ENCODE assay signal across 24 cellular contexts in genomic region chr2:230719340-230719739, GRCh38. TPM values are rescaled to one million over a fixed set of nuclear protein-coding genes. Genes with fewer than 3 reads are reported as not detected.
DNase-seq lines count a peak whose midpoint lies in the region; ATAC-seq and TF ChIP-seq lines count a peak whose summit lies in the region.
"Had no signal": no experiment of that assay in that cellular context is flagged by ENCODE, and none has a peak within 500 bp of the region (broad histone marks: within the 10 kb centered on the region; RNA-seq: fewer than 3 reads in every experiment).

No MANE protein-coding gene starts in this region.

- H3K14ac ChIP-seq in trophoblast cell (ENCODE audit: low read length) = no peak overlapping the region

- H3K79me1 ChIP-seq in trophoblast cell (ENCODE audit: low read length) = no peaks in the 10 kb centered on the region

- no CpG with 5 or more reads among the region's 3 CpGs for WGBS in trophoblast cell (ENCODE audit: extremely low coverage, insufficient coverage, insufficient read length)

- peaks cover 86% of the 10 kb centered on the region for H3K4me1 ChIP-seq in CD8-positive, alpha-beta memory T cell (ENCODE audit: insufficient read depth, low read length)
- no peaks in the 10 kb centered on the region for H3K4me1 ChIP-seq in trophoblast cell (ENCODE audit: control insufficient read depth in 1 of 2, insufficient read depth in 2 of 2, low read length in 2 of 2)
- peaks cover 5 to 7% of the 10 kb centered on the region in 2 donors for H3K4me1 ChIP-seq in uterus

- POLR2A ChIA-PET in activated CD4-positive, alpha-beta memory T cell treated with anti-CD3 and anti-CD28 coated beads for 36 hours (lab: Charles Lee) = no interaction called here
- POLR2A ChIA-PET in activated CD4-positive, alpha-beta memory T cell treated with anti-CD3 and anti-CD28 coated beads, Interleukin-2, amount 10 ng/mL, durations not matched to agents 7 days and 5 days (lab: Charles Lee) = no interaction called here
- POLR2A ChIA-PET in CD8-positive, alpha-beta memory T cell (lab: Charles Lee) = no interaction called here

- H2BK120ac ChIP-seq in trophoblast cell (ENCODE audit: insufficient read depth, low read length, poor library complexity) = no peak overlapping the region

- peaks cover 47% of the 10 kb centered on the region for H3K36me3 Mint-ChIP-seq in activated CD4-positive, alpha-beta memory T cell treated with anti-CD3 and anti-CD28 coated beads for 36 hours
- H3K36me3 Mint-ChIP-seq in activated CD4-positive, alpha-beta memory T cell treated with anti-CD3 and anti-CD28 coated beads, Interleukin-2, amount 10 ng/mL, durations not matched to agents 7 days and 5 days (ENCODE audit: low read depth) = peaks cover 70% of the 10 kb centered on the region
- peaks cover 0 to 31% (median 0%) of the 10 kb centered on the region in 3 donors for H3K36me3 Mint-ChIP-seq in CD8-positive, alpha-beta memory T cell
- peaks cover 75% of the 10 kb centered on the region for H3K36me3 Mint-ChIP-seq in activated T-helper 2 cell treated with anti-CD3 and anti-CD28 coated beads, Interferon-gamma antibody, Interleukin-2, Interleukin-4, amounts not matched to agents 10 μg/mL and 5 μg/mL and 100 μg/mL, durations not matched to agents 14 hours and 24 hours and 36 hours (ENCODE audit: low read depth)
- peaks cover 8% of the 10 kb centered on the region for H3K36me3 Mint-ChIP-seq in progenitor cell of endocrine pancreas (ENCODE audit: insufficient read depth)

- H2BK12ac ChIP-seq in trophoblast cell (ENCODE audit: low read length) = no peak overlapping the region

- H3K4me3 Mint-ChIP-seq in activated CD4-positive, alpha-beta memory T cell treated with anti-CD3 and anti-CD28 coated beads for 36 hours = no peak overlapping the region
- H3K4me3 Mint-ChIP-seq in activated CD4-positive, alpha-beta memory T cell treated with anti-CD3 and anti-CD28 coated beads, Interleukin-2, amount 10 ng/mL, durations not matched to agents 7 days and 5 days = no peak overlapping the region
- peak overlapping the region in 1 of 7 donors; percentile 17 for H3K4me3 Mint-ChIP-seq in CD8-positive, alpha-beta memory T cell
- no peak overlapping the region for H3K4me3 Mint-ChIP-seq in activated T-helper 2 cell treated with anti-CD3 and anti-CD28 coated beads, Interferon-gamma antibody, Interleukin-2, Interleukin-4, amounts not matched to agents 10 μg/mL and 5 μg/mL and 100 μg/mL, durations not matched to agents 14 hours and 24 hours and 36 hours (ENCODE audit: low read depth)
- no peak overlapping the region for H3K4me3 Mint-ChIP-seq in progenitor cell of endocrine pancreas (ENCODE audit: low read depth)
- H3K4me3 Mint-ChIP-seq: effector memory CD8-positive, alpha-beta T cell; memory B cell; nephron progenitor cell had no signal

- TF ChIP-seq CTCF in uterus (IDR thresholded peaks at IDR 0.05) (no peak), progenitor cell of endocrine pancreas (IDR thresholded peaks at IDR 0.05; ENCODE audit: unreplicated experiment) (no peak)

- no peak for DNase-seq in activated CD4-positive, alpha-beta memory T cell treated with anti-CD3 and anti-CD28 coated beads for 36 hours
- no peak for DNase-seq in activated CD4-positive, alpha-beta memory T cell treated with anti-CD3 and anti-CD28 coated beads, Interleukin-2, amount 10 ng/mL, durations not matched to agents 7 days and 5 days
- DNase-seq in CD8-positive, alpha-beta memory T cell = no peak
- DNase-seq in activated T-helper 2 cell treated with anti-CD3 and anti-CD28 coated beads, Interferon-gamma antibody, Interleukin-2, Interleukin-4, amounts not matched to agents 10 μg/mL and 5 μg/mL and 100 μg/mL, durations not matched to agents 14 hours and 24 hours and 36 hours (ENCODE audit: low spot score) = no peak
- DNase-seq in trophoblast cell = no peak
- DNase-seq in uterus = no peak
- DNase-seq in progenitor cell of endocrine pancreas (ENCODE audit: low spot score, unreplicated experiment) = no peak
- DNase-seq: activated CD8-positive, alpha-beta memory T cell treated with anti-CD3 and anti-CD28 coated beads, Interleukin-2, amount 50 U/mL, for 4 hours; activated naive CD4-positive, alpha-beta T cell treated with Interleukin-2 at 50 U/mL for 16 hours; DMS 273 treated with DMSO at 0.1 percent for 48 hours; effector memory CD8-positive, alpha-beta T cell; esophagus squamous epithelium; kidney glomerular epithelial cell; NCI-H1105 treated with DMSO at 0.1 percent for 48 hours; NCI-H2081 treated with DMSO at 0.1 percent for 48 hours; NCI-H510A; nephron progenitor cell; NK-92 treated with Interleukin-12 subunit alpha and Interleukin-12 subunit beta, amount 100 ng/mL, for 24 hours; stimulated activated CD4-positive, alpha-beta T cell treated with anti-CD3 and anti-CD28 coated beads, Interleukin-4, amount 100 ng/mL, for 1 hour; upper lobe of right lung had no signal

- intact Hi-C loops in activated CD4-positive, alpha-beta memory T cell treated with anti-CD3 and anti-CD28 coated beads for 36 hours (cut with micrococcal nuclease) = loop anchor here (5.0 to 10.0 kb wide), 2 partner anchors 33 to 305 kb away; partner anchors contain the start of gene SP100
- intact Hi-C loops in activated T-helper 2 cell treated with anti-CD3 and anti-CD28 coated beads, Interferon-gamma antibody, Interleukin-2, Interleukin-4, amounts not matched to agents 10 μg/mL and 5 μg/mL and 100 μg/mL, durations not matched to agents 14 hours and 24 hours and 36 hours (cut with micrococcal nuclease) = no loop called here
- intact Hi-C loops in uterus (cut with DNase I; ENCODE audit: low total_unique reads) = loop anchor here (10.0 kb wide), 1 partner anchor 75 kb away; no protein-coding TSS in a partner anchor

- H3K9ac ChIP-seq in trophoblast cell (ENCODE audit: low read length) = no peak overlapping the region

- H2AK5ac ChIP-seq in trophoblast cell (ENCODE audit: low read length) = no peak overlapping the region

- CTCF ChIA-PET in activated CD4-positive, alpha-beta memory T cell treated with anti-CD3 and anti-CD28 coated beads for 36 hours (lab: Charles Lee) = no interaction called here
- CTCF ChIA-PET in activated CD4-positive, alpha-beta memory T cell treated with anti-CD3 and anti-CD28 coated beads, Interleukin-2, amount 10 ng/mL, durations not matched to agents 7 days and 5 days (lab: Charles Lee) = no interaction called here
- CTCF ChIA-PET in CD8-positive, alpha-beta memory T cell (lab: Charles Lee) = no interaction called here

- no peak overlapping the region for H4K12ac ChIP-seq in trophoblast cell (ENCODE audit: low read depth, low read length)

- peaks cover 90% of the 10 kb centered on the region for H3K4me1 Mint-ChIP-seq in activated CD4-positive, alpha-beta memory T cell treated with anti-CD3 and anti-CD28 coated beads for 36 hours (ENCODE audit: low read depth)
- peaks cover 83% of the 10 kb centered on the region for H3K4me1 Mint-ChIP-seq in activated CD4-positive, alpha-beta memory T cell treated with anti-CD3 and anti-CD28 coated beads, Interleukin-2, amount 10 ng/mL, durations not matched to agents 7 days and 5 days
- H3K4me1 Mint-ChIP-seq in CD8-positive, alpha-beta memory T cell = peaks cover 79 to 97% (median 96%) of the 10 kb centered on the region in 3 donors
- H3K4me1 Mint-ChIP-seq in activated T-helper 2 cell treated with anti-CD3 and anti-CD28 coated beads, Interferon-gamma antibody, Interleukin-2, Interleukin-4, amounts not matched to agents 10 μg/mL and 5 μg/mL and 100 μg/mL, durations not matched to agents 14 hours and 24 hours and 36 hours (ENCODE audit: low read depth) = peaks cover 73% of the 10 kb centered on the region
- peaks cover 14% of the 10 kb centered on the region for H3K4me1 Mint-ChIP-seq in progenitor cell of endocrine pancreas (ENCODE audit: low read depth)

- no peak overlapping the region for H4K91ac ChIP-seq in trophoblast cell (ENCODE audit: low read depth, low read length)

- no peaks in the 10 kb centered on the region for H3K9me3 Mint-ChIP-seq in activated CD4-positive, alpha-beta memory T cell treated with anti-CD3 and anti-CD28 coated beads for 36 hours
- no peaks in the 10 kb centered on the region for H3K9me3 Mint-ChIP-seq in activated CD4-positive, alpha-beta memory T cell treated with anti-CD3 and anti-CD28 coated beads, Interleukin-2, amount 10 ng/mL, durations not matched to agents 7 days and 5 days
- no peaks in the 10 kb centered on the region for H3K9me3 Mint-ChIP-seq in CD8-positive, alpha-beta memory T cell
- H3K9me3 Mint-ChIP-seq in activated T-helper 2 cell treated with anti-CD3 and anti-CD28 coated beads, Interferon-gamma antibody, Interleukin-2, Interleukin-4, amounts not matched to agents 10 μg/mL and 5 μg/mL and 100 μg/mL, durations not matched to agents 14 hours and 24 hours and 36 hours = no peaks in the 10 kb centered on the region
- H3K9me3 Mint-ChIP-seq in progenitor cell of endocrine pancreas (ENCODE audit: low read depth) = no peaks in the 10 kb centered on the region
- H3K9me3 Mint-ChIP-seq: effector memory CD8-positive, alpha-beta T cell; memory B cell; nephron progenitor cell had no signal

- ATAC-seq in GM21526 (IDR thresholded peaks at IDR 0.05; ENCODE audit: low FRiP score, unreplicated experiment) = no peak
- ATAC-seq: effector memory CD8-positive, alpha-beta T cell; upper lobe of right lung had no signal

- H3K27me3 Mint-ChIP-seq in activated CD4-positive, alpha-beta memory T cell treated with anti-CD3 and anti-CD28 coated beads for 36 hours = no peaks in the 10 kb centered on the region
- H3K27me3 Mint-ChIP-seq in activated CD4-positive, alpha-beta memory T cell treated with anti-CD3 and anti-CD28 coated beads, Interleukin-2, amount 10 ng/mL, durations not matched to agents 7 days and 5 days = no peaks in the 10 kb centered on the region
- no peaks in the 10 kb centered on the region for H3K27me3 Mint-ChIP-seq in CD8-positive, alpha-beta memory T cell
- no peaks in the 10 kb centered on the region for H3K27me3 Mint-ChIP-seq in activated T-helper 2 cell treated with anti-CD3 and anti-CD28 coated beads, Interferon-gamma antibody, Interleukin-2, Interleukin-4, amounts not matched to agents 10 μg/mL and 5 μg/mL and 100 μg/mL, durations not matched to agents 14 hours and 24 hours and 36 hours (ENCODE audit: low read depth)
- H3K27me3 Mint-ChIP-seq in progenitor cell of endocrine pancreas = no peaks in the 10 kb centered on the region
- H3K27me3 Mint-ChIP-seq: effector memory CD8-positive, alpha-beta T cell; memory B cell had no signal

- H3K27me3 ChIP-seq in CD8-positive, alpha-beta memory T cell (ENCODE audit: insufficient read depth, low read length, poor library complexity, severe bottlenecking) = no peaks in the 10 kb centered on the region
- H3K27me3 ChIP-seq in trophoblast cell (ENCODE audit: insufficient read depth, low read length) (no peaks in the 10 kb centered on the region), uterus (no peaks in the 10 kb centered on the region)
- H3K27me3 ChIP-seq: BLaER1 treated with 17β-estradiol and CSF1 and Interleukin-3, amounts not matched to agents 10 nM and 100 nM; esophagus squamous epithelium; upper lobe of right lung had no signal

- no peaks in the 10 kb centered on the region for H3K9me3 ChIP-seq in CD8-positive, alpha-beta memory T cell (ENCODE audit: low read length)
- H3K9me3 ChIP-seq in trophoblast cell (ENCODE audit: insufficient read depth, low read depth, low read length) = no peaks in the 10 kb centered on the region
- H3K9me3 ChIP-seq in uterus = no peaks in the 10 kb centered on the region
- H3K9me3 ChIP-seq: esophagus squamous epithelium, upper lobe of right lung had no signal

- no peak overlapping the region for H3K4me3 ChIP-seq in CD8-positive, alpha-beta memory T cell (ENCODE audit: low read length)
- no peak overlapping the region for H3K4me3 ChIP-seq in trophoblast cell (ENCODE audit: low read depth, low read length)
- no peak overlapping the region for H3K4me3 ChIP-seq in uterus
- H3K4me3 ChIP-seq: BLaER1 treated with 17β-estradiol and CSF1 and Interleukin-3, amounts not matched to agents 10 nM and 100 nM; esophagus squamous epithelium; SK-N-MC; upper lobe of right lung had no signal

- no peak overlapping the region for H3K4me2 ChIP-seq in trophoblast cell (ENCODE audit: low read length)

- H3K4ac ChIP-seq in trophoblast cell (ENCODE audit: low read depth, low read length) = peak overlapping the region; percentile 83

- peak overlapping the region; percentile 53 for H3K27ac Mint-ChIP-seq in activated CD4-positive, alpha-beta memory T cell treated with anti-CD3 and anti-CD28 coated beads for 36 hours
- H3K27ac Mint-ChIP-seq in activated CD4-positive, alpha-beta memory T cell treated with anti-CD3 and anti-CD28 coated beads, Interleukin-2, amount 10 ng/mL, durations not matched to agents 7 days and 5 days = no peak overlapping the region
- H3K27ac Mint-ChIP-seq in CD8-positive, alpha-beta memory T cell = peak overlapping the region in 6 of 8 donors; percentile 9 to 81 (median 44)
- H3K27ac Mint-ChIP-seq in activated T-helper 2 cell treated with anti-CD3 and anti-CD28 coated beads, Interferon-gamma antibody, Interleukin-2, Interleukin-4, amounts not matched to agents 10 μg/mL and 5 μg/mL and 100 μg/mL, durations not matched to agents 14 hours and 24 hours and 36 hours = peak overlapping the region; percentile 67
- H3K27ac Mint-ChIP-seq in progenitor cell of endocrine pancreas = no peak overlapping the region
- H3K27ac Mint-ChIP-seq: nephron progenitor cell had no signal

- H3K18ac ChIP-seq in trophoblast cell (ENCODE audit: low read length) = no peak overlapping the region

- peaks cover 6% of the 10 kb centered on the region for H3K79me2 ChIP-seq in trophoblast cell (ENCODE audit: control insufficient read depth, insufficient read depth, low read length, poor library complexity)

- H3K36me3 ChIP-seq in CD8-positive, alpha-beta memory T cell (ENCODE audit: insufficient read depth, low read length) = no peaks in the 10 kb centered on the region
- peaks cover 8 to 11% of the 10 kb centered on the region in 2 experiments for H3K36me3 ChIP-seq in trophoblast cell (ENCODE audit: control insufficient read depth in 1 of 2, insufficient read depth in 2 of 2, low read length in 2 of 2)
- H3K36me3 ChIP-seq in uterus = no peaks in the 10 kb centered on the region

- no peak overlapping the region for H3K23ac ChIP-seq in trophoblast cell (ENCODE audit: low read length)

- no peak for TF ChIP-seq POLR2A in uterus (IDR thresholded peaks at IDR 0.05)

- H2BK5ac ChIP-seq in trophoblast cell (ENCODE audit: low read depth, low read length, poor library complexity) = no peak overlapping the region

- no peak overlapping the region for H2AFZ ChIP-seq in trophoblast cell (ENCODE audit: insufficient read depth, low read length, poor library complexity)

- H4K8ac ChIP-seq in trophoblast cell (ENCODE audit: low read depth, low read length) = no peak overlapping the region

- no peak overlapping the region for H3K27ac ChIP-seq in CD8-positive, alpha-beta memory T cell (ENCODE audit: low read depth, low read length)
- no peak overlapping the region for H3K27ac ChIP-seq in trophoblast cell (ENCODE audit: low read depth, low read length)
- H3K27ac ChIP-seq in uterus = no peak overlapping the region
- H3K27ac ChIP-seq: esophagus squamous epithelium, SK-N-MC, upper lobe of right lung had no signal

RNA-seq across cellular contexts. Expression of gene CAB39, which starts 6.7 kb away (rescaled TPM):
- 100 to 1,000 TPM; 128 to 129 TPM for total RNA-seq in activated CD4-positive, alpha-beta memory T cell treated with anti-CD3 and anti-CD28 coated beads for 36 hours
- total RNA-seq in activated CD4-positive, alpha-beta memory T cell treated with anti-CD3 and anti-CD28 coated beads, Interleukin-2, amount 10 ng/mL, durations not matched to agents 7 days and 5 days = 100 to 1,000 TPM; 156 to 161 TPM
- total RNA-seq in CD8-positive, alpha-beta memory T cell = 100 to 1,000 TPM; 136 to 147 TPM
- 80.8 TPM for polyA plus RNA-seq in CD8-positive, alpha-beta memory T cell
- total RNA-seq in activated T-helper 2 cell treated with anti-CD3 and anti-CD28 coated beads, Interferon-gamma antibody, Interleukin-2, Interleukin-4, amounts not matched to agents 10 μg/mL and 5 μg/mL and 100 μg/mL, durations not matched to agents 14 hours and 24 hours and 36 hours = 173 and 176 TPM in 2 replicates
- polyA plus RNA-seq in trophoblast cell (2013) = 43.9 and 44.8 TPM in 2 replicates
- total RNA-seq in uterus (100 to 1,000 TPM in 1 of 4 donors, 10 to 100 TPM in 3; 33.6 to 121 (median 78.0) TPM), progenitor cell of endocrine pancreas (44.1 and 49.0 TPM in 2 replicates)

Comparison
In these comparisons a context has a peak if more than half of its experiments do, and no peak if none do; other contexts are left out.
1. H3K27ac Mint-ChIP-seq: peak in activated CD4-positive, alpha-beta memory T cell treated with anti-CD3 and anti-CD28 coated beads for 36 hours (single experiment), CD8-positive, alpha-beta memory T cell (6 of 8) and activated T-helper 2 cell treated with anti-CD3 and anti-CD28 coated beads, Interferon-gamma antibody, Interleukin-2, Interleukin-4, amounts not matched to agents 10 μg/mL and 5 μg/mL and 100 μg/mL, durations not matched to agents 14 hours and 24 hours and 36 hours (single experiment); none in activated CD4-positive, alpha-beta memory T cell treated with anti-CD3 and anti-CD28 coated beads, Interleukin-2, amount 10 ng/mL, durations not matched to agents 7 days and 5 days (single experiment) and progenitor cell of endocrine pancreas (single experiment).